In the genomic region with DNA sequence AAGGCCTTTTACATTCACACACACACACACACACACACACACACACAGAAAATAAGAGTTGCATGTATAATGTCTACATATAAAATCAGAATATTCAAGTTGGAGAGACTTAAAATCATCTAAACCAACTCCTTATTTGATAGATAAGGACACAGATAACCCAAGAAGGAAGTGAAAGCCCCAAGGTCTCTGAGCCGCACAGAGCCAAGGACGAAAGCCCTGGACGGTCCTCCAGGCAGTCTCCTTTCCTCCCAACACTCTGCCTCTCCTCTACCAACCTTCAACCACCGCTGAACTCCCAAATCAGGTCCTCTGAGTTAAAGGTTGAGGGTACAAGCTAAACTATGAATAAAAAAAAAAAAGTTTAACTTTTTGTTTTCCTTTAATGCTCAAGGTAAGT, we compare ENCODE assay signal across 1 cellular context.
TF ChIP-seq lines count a peak whose summit lies in the region.

No MANE protein-coding gene starts in this region.

TF ChIP-seq in H1, 55 proteins besides CTCF, POLR2A, EP300 and RAD21:
- TF ChIP-seq POU5F1 (IDR thresholded peaks at IDR 0.05; ENCODE audit: low read depth, low read length) (no peak), MAFK (IDR thresholded peaks at IDR 0.05; ENCODE audit: low read depth, low read length) (no peak), HDAC2 (IDR thresholded peaks at IDR 0.05; ENCODE audit: borderline replicate concordance in 1 of 2, low read depth in 2 of 2, low read length in 2 of 2) (no peak), SAP30 (IDR thresholded peaks at IDR 0.05; ENCODE audit: insufficient read depth, insufficient replicate concordance, low read length) (no peak), TAF7 (optimal IDR thresholded peaks at IDR 0.05; ENCODE audit: borderline replicate concordance, low read depth, low read length) (no peak), EZH2 (IDR thresholded peaks at IDR 0.05; ENCODE audit: low read depth, low read length, severe bottlenecking) (no peak), SIRT6 (IDR thresholded peaks at IDR 0.05; ENCODE audit: low read length) (no peak)
